In the genomic region with DNA sequence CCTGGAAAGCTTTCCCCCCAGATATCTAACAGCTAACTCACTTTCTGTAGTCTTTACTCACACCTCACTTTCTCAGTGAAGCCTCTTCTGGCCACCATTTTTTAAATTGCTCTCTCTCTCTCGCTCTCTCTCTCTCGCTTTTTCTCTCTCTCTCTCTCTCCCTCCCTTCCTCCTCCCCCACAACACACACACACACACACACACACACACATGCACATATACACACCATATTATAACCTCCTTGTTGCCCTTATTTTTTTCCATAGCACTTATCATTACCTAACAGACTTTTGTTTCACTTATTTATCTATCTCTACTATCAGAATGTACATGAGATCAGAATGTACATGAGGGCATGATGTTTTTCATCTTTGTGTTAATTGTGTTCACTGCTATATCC, we compare ENCODE assay signal across 9 cellular contexts.
"Had no signal": no experiment of that assay in that cellular context is flagged by ENCODE, and none has a peak within 500 bp of the region (broad histone marks: within the 10 kb centered on the region; RNA-seq: fewer than 3 reads in every experiment).

No MANE protein-coding gene starts in this region.

- H3K36me3 Mint-ChIP-seq: IgD-negative memory B cell had no signal

- H3K9me3 Mint-ChIP-seq: H9 had no signal

- H3K4me3 Mint-ChIP-seq: H9, HFFc6, IgD-negative memory B cell had no signal

- FAIRE-seq: H54, HTR-8/SVneo had no signal

- DNase-seq: GOT3, H9, HCEC 1CT, HFFc6, Kasumi-1, KG1 had no signal

- H3K27ac Mint-ChIP-seq: H9, HFFc6, IgD-negative memory B cell had no signal

- H3K27me3 Mint-ChIP-seq: IgD-negative memory B cell had no signal

- H3K4me1 Mint-ChIP-seq: H9 had no signal
